21 cellular contexts compared by ENCODE assay signal in the genomic region with DNA sequence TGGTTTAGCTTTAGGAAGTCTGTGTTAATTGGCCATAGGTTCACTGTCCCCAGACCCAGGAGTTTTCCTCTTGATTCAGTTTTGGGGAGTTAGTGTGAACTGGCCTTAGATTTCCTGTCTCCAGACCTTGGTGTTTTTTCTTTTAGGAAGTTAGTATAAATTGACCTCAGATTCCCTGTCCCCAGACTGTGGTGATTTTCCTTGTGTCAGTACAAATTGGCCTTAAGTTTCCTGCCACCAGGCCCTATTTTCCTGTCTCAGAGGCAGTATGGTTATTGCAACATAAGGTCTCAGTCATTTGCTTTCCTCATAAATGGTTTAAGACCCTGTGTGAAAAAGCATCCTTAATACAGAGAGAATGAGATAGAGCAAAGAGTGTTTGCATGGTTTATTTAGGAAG.
"Had no signal": no experiment of that assay in that cellular context is flagged by ENCODE, and none has a peak within 500 bp of the region (broad histone marks: within the 10 kb centered on the region; RNA-seq: fewer than 3 reads in every experiment).

No MANE protein-coding gene starts in this region.

- H3K27ac ChIP-seq: SJSA1, SK-N-MC had no signal

- H3K4me1 ChIP-seq: SJSA1 had no signal

- H3K4me3 ChIP-seq: MG63, SJSA1, SK-N-MC had no signal

- DNase-seq: KBM-7, MG63, NCI-H1092, NCI-H1105 treated with DMSO at 0.1 percent for 48 hours, NCI-H1417 treated with DMSO at 0.1 percent for 48 hours, NCI-H187, NCI-H2029, NCI-H2081 treated with DMSO at 0.1 percent for 48 hours, NCI-H2171, NCI-H226, NCI-H446, NCI-H510A, NCI-H524 treated with DMSO at 0.1 percent for 48 hours, NCI-H69, NCI-H774, Right ventricle myocardium superior, RPMI8226, SIG-M5 had no signal

- FAIRE-seq: RCC 7860 had no signal

- H3K9me3 ChIP-seq: MG63, SJSA1 had no signal
